Comparison of ENCODE assay signal across 1 cellular context in genomic region chr14:92785601-92786426, GRCh38.
TF ChIP-seq lines count a peak whose summit lies in the region.

No MANE protein-coding gene starts in this region.

TF ChIP-seq in K562, 482 proteins besides CTCF, POLR2A, EP300 and RAD21 (continued from another document and continues in another):
- TF ChIP-seq CHAMP1 (IDR thresholded peaks at IDR 0.05) (no peak), ZNF644 (tag; IDR thresholded peaks at IDR 0.05; ENCODE audit: low read depth) (no peak), KDM2B (CRISPR knock-in tag; IDR thresholded peaks at IDR 0.05) (no peak), ID3 (CRISPR knock-in tag; IDR thresholded peaks at IDR 0.05) (no peak), ID3 (tag; IDR thresholded peaks at IDR 0.05) (no peak), PREB (CRISPR knock-in tag; IDR thresholded peaks at IDR 0.05) (no peak), BHLHE40 (IDR thresholded peaks at IDR 0.05; ENCODE audit: low read length) (no peak), ZNF764 (CRISPR knock-in tag; IDR thresholded peaks at IDR 0.05; ENCODE audit: low read depth) (no peak), SIRT6 (IDR thresholded peaks at IDR 0.05; ENCODE audit: low read depth, low read length) (no peak), ATF3 (IDR thresholded peaks at IDR 0.05) (peak; percentile 76), ATF3 (CRISPR knock-in tag; conservative IDR thresholded peaks at IDR 0.05) (no peak), ARHGAP35 (IDR thresholded peaks at IDR 0.05; ENCODE audit: partially characterized antibody) (no peak), MAFF (IDR thresholded peaks at IDR 0.05; ENCODE audit: low read length) (peak; percentile 45; the same call in 1 of the 2 replicates), ETS2 (tag; IDR thresholded peaks at IDR 0.05; ENCODE audit: borderline replicate concordance, poor library complexity, severe bottlenecking) (no peak), BCLAF1 (IDR thresholded peaks at IDR 0.05; ENCODE audit: borderline replicate concordance in 1 of 2, control insufficient read depth in 1 of 2, low read depth in 2 of 2, low read length in 1 of 2) (no peak), GATAD2B (IDR thresholded peaks at IDR 0.05; ENCODE audit: borderline replicate concordance) (no peak), WHSC1 (IDR thresholded peaks at IDR 0.05; ENCODE audit: low read length) (no peak), CBFA2T2 (conservative IDR thresholded peaks at IDR 0.05) (peak; percentile 53), HMG20B (CRISPR knock-in tag; IDR thresholded peaks at IDR 0.05) (no peak), CBX3 (IDR thresholded peaks at IDR 0.05; ENCODE audit: borderline replicate concordance in 1 of 2, low read length in 2 of 2) (no peak), BRF1 (IDR thresholded peaks at IDR 0.05; ENCODE audit: borderline replicate concordance, extremely low read depth, insufficient read length) (no peak), TRIM24 (IDR thresholded peaks at IDR 0.05) (peak; percentile 16 to 34; a peak in 1 of 4 replicates), SMARCA4 (IDR thresholded peaks at IDR 0.05) (0 out of 2 replicates have a peak, but pooled peaks have one; percentile 58), DPF2 (IDR thresholded peaks at IDR 0.05) (peak; percentile 75), POLR2H (tag; IDR thresholded peaks at IDR 0.05; ENCODE audit: low read depth) (no peak), ZNF609 (CRISPR knock-in tag; IDR thresholded peaks at IDR 0.05; ENCODE audit: borderline replicate concordance) (no peak), ZNF175 (CRISPR knock-in tag; IDR thresholded peaks at IDR 0.05; ENCODE audit: low read depth) (peak; percentile 69; the same call in 1 of the 2 replicates), ZNF217 (CRISPR knock-in tag; IDR thresholded peaks at IDR 0.05) (no peak), NCOA4 (IDR thresholded peaks at IDR 0.05; ENCODE audit: partially characterized antibody) (no peak), E4F1 (CRISPR knock-in tag; IDR thresholded peaks at IDR 0.05; ENCODE audit: borderline replicate concordance) (no peak), HDAC3 (IDR thresholded peaks at IDR 0.05; ENCODE audit: borderline replicate concordance, partially characterized antibody) (no peak), MAFK (IDR thresholded peaks at IDR 0.05; ENCODE audit: low read length) (no peak; the same call in 1 of the 2 replicates), USF1 (CRISPR knock-in tag; IDR thresholded peaks at IDR 0.05) (no peak), TAF7 (tag; IDR thresholded peaks at IDR 0.05) (peak; percentile 54; the same call in 1 of the 2 replicates), TGIF2 (CRISPR knock-in tag; IDR thresholded peaks at IDR 0.05) (no peak), SMARCC2 (IDR thresholded peaks at IDR 0.05; ENCODE audit: low read depth) (no peak), JUN (IDR thresholded peaks at IDR 0.05; ENCODE audit: borderline replicate concordance, low read depth, low read length) (peak; percentile 31; the same call in 1 of the 2 replicates), JUN (CRISPR knock-in tag; IDR thresholded peaks at IDR 0.05; ENCODE audit: borderline replicate concordance) (no peak), ZBTB9 (CRISPR knock-in tag; IDR thresholded peaks at IDR 0.05) (no peak), ZZZ3 (IDR thresholded peaks at IDR 0.05) (no peak), RNF219 (CRISPR knock-in tag; IDR thresholded peaks at IDR 0.05) (no peak)
